In the genomic region with DNA sequence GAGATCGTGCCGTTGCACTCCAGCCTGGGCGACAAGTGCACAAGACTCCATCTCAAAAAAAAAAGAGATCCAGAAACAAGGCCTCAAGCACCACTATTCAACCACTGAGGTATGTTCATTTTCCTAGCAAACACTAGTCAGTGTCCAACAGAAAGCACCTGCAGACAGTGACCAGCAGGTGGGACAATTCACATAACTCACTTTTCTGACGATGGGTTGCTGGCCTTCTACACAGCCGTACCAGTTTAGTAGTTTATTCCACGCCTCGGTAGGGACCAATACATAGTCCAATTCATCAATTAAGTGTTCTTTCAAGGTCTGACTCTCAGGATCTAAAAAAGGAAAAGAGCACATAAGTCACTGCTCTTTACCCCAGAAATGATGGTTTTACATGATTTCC, we compare ENCODE assay signal across 15 cellular contexts. TPM values are rescaled to one million over a fixed set of nuclear protein-coding genes. Genes with fewer than 3 reads are reported as not detected.
DNase-seq lines count a peak whose midpoint lies in the region; ATAC-seq, FAIRE-seq and TF ChIP-seq lines count a peak whose summit lies in the region.
"Had no signal": no experiment of that assay in that cellular context is flagged by ENCODE, and none has a peak within 500 bp of the region (broad histone marks: within the 10 kb centered on the region; RNA-seq: fewer than 3 reads in every experiment).

No MANE protein-coding gene starts in this region.

- no peak overlapping the region for H2AFZ ChIP-seq in astrocyte (ENCODE audit: low read depth, low read length)

- H3K4me1 ChIP-seq in astrocyte (ENCODE audit: insufficient read depth, low read length) = no peaks in the 10 kb centered on the region
- peaks cover 0 to 6% of the 10 kb centered on the region in 2 donors for H3K4me1 ChIP-seq in left lung
- H3K4me1 ChIP-seq: body of pancreas had no signal

- no peaks in the 10 kb centered on the region for H3K4me1 Mint-ChIP-seq in astrocyte (ENCODE audit: low read depth, unreplicated experiment)

- H3K9me3 ChIP-seq in astrocyte (ENCODE audit: insufficient read depth, low read depth, low read length) (no peaks in the 10 kb centered on the region), left lung (no peaks in the 10 kb centered on the region)
- H3K9me3 ChIP-seq: body of pancreas had no signal

- intact Hi-C loops in left lung (cut with DNase I) = no loop called here

- no peak overlapping the region for H3K9ac ChIP-seq in astrocyte (ENCODE audit: low read length)

- H3K79me2 ChIP-seq in astrocyte (ENCODE audit: insufficient read depth, low read length) = peaks cover 9% of the 10 kb centered on the region

- peaks cover 14% of the 10 kb centered on the region for H3K36me3 Mint-ChIP-seq in astrocyte (ENCODE audit: low read depth, unreplicated experiment)

- no peak overlapping the region for H3K4me2 ChIP-seq in astrocyte (ENCODE audit: low read length)

- H3K27me3 ChIP-seq in astrocyte (ENCODE audit: insufficient read depth, low read length) (no peaks in the 10 kb centered on the region), left lung (no peaks in the 10 kb centered on the region)
- H3K27me3 ChIP-seq: body of pancreas had no signal

- no peaks in the 10 kb centered on the region for H3K27me3 Mint-ChIP-seq in astrocyte (ENCODE audit: low read depth, unreplicated experiment)
- H3K27me3 Mint-ChIP-seq: naive thymus-derived CD8-positive, alpha-beta T cell had no signal

- no peak overlapping the region for H3K27ac ChIP-seq in astrocyte (ENCODE audit: low read depth, low read length)
- no peak overlapping the region for H3K27ac ChIP-seq in left lung
- H3K27ac ChIP-seq: body of pancreas, C4-2B had no signal

- no peak for FAIRE-seq in astrocyte (lab: Jason Lieb, UNC)
- FAIRE-seq: GM18507 had no signal

- no peaks in the 10 kb centered on the region for H3K9me3 Mint-ChIP-seq in astrocyte (ENCODE audit: unreplicated experiment)
- H3K9me3 Mint-ChIP-seq: naive thymus-derived CD8-positive, alpha-beta T cell had no signal

- H3K36me3 ChIP-seq in astrocyte (ENCODE audit: insufficient read depth, low read length) (peaks cover 45% of the 10 kb centered on the region), left lung (peaks cover 0 to 100% of the 10 kb centered on the region in 2 donors)

- TF ChIP-seq CTCF in GM13977 (IDR thresholded peaks at IDR 0.05; ENCODE audit: extremely low read depth, insufficient read depth, missing control alignments) (peak; percentile 14), astrocyte (IDR thresholded peaks at IDR 0.05; ENCODE audit: insufficient read depth, low read depth, low read length) (peak; percentile 20), left lung (IDR thresholded peaks at IDR 0.05) (peak in 1 of 2 donors; percentile 15)

- H3K27ac Mint-ChIP-seq in astrocyte (ENCODE audit: unreplicated experiment) = no peak overlapping the region

- H4K20me1 ChIP-seq in astrocyte (ENCODE audit: insufficient read depth, low read length) = peaks cover 15% of the 10 kb centered on the region

- H3K4me3 Mint-ChIP-seq in astrocyte (ENCODE audit: unreplicated experiment) = no peak overlapping the region
- H3K4me3 Mint-ChIP-seq: naive thymus-derived CD8-positive, alpha-beta T cell had no signal

- H3K4me3 ChIP-seq in astrocyte (ENCODE audit: insufficient read depth, low read depth, low read length) (no peak overlapping the region), left lung (no peak overlapping the region)
- H3K4me3 ChIP-seq: body of pancreas had no signal

- in situ Hi-C loops in ACHN (cut with HindIII; ENCODE audit: low pct_ligation_motif_present, low pct_unique_long_range_greater_than_20kb, low sequenced_read_pairs) = no loop called here
- in situ Hi-C loops in GM13977 (cut with MboI; ENCODE audit: low pct_unique_long_range_greater_than_20kb, low sequenced_read_pairs, unreplicated experiment) = no loop called here

- ATAC-seq in left lung = no peak
- no peak for ATAC-seq in GM19452 (IDR thresholded peaks at IDR 0.05; ENCODE audit: unreplicated experiment)
- ATAC-seq: body of pancreas; naive thymus-derived CD8-positive, alpha-beta T cell had no signal

- DNase-seq in ACHN (peak; percentile 38), GM13977 (ENCODE audit: low spot score) (no peak), astrocyte (ENCODE audit: low read depth) (no peak), iPS-NIHi11 (ENCODE audit: low spot score) (peak; percentile 35), left lung (no peak), anterior cingulate cortex (lab: John Stamatoyannopoulos, UW) (no peak)
- no peak for DNase-seq in central memory CD4-positive, alpha-beta T cell
- DNase-seq: activated T-cell treated with anti-CD3 and anti-CD28 coated beads for 4 hours; naive thymus-derived CD8-positive, alpha-beta T cell; stimulated activated naive CD4-positive, alpha-beta T cell; T1000 had no signal

RNA-seq across cellular contexts. Expression of gene USP4, which starts 12.4 kb away (rescaled TPM):
- total RNA-seq in astrocyte (31.8 and 33.8 TPM in 2 replicates), left lung (10 to 100 TPM; 57.7 to 72.9 TPM)

RNA-seq across cellular contexts. Expression of gene GPX1, which starts 30.7 kb away (rescaled TPM):
- 208 and 268 TPM in 2 replicates for total RNA-seq in astrocyte
- 100 to 1,000 TPM; 468 to 518 TPM for total RNA-seq in left lung

RNA-seq across cellular contexts. Expression of gene C3orf62, which starts 50.5 kb away (rescaled TPM):
- 3.5 and 4.8 TPM in 2 replicates for total RNA-seq in astrocyte
- 1 to 10 TPM; 4.2 to 9.8 TPM for total RNA-seq in left lung

Comparison
In these comparisons a context has a peak if more than half of its experiments do, and no peak if none do; other contexts are left out.
1. DNase-seq: peak in ACHN (single experiment) and iPS-NIHi11 (single experiment); none in GM13977 (single experiment), astrocyte (single experiment), left lung (0 of 2), central memory CD4-positive, alpha-beta T cell (single experiment) and anterior cingulate cortex (0 of 58).